Comparison of ENCODE assay signal across 23 cellular contexts in genomic region chr13:24304620-24305019, GRCh38. TPM values are rescaled to one million over a fixed set of nuclear protein-coding genes. Genes with fewer than 3 reads are reported as not detected.
"Had no signal": no experiment of that assay in that cellular context is flagged by ENCODE, and none has a peak within 500 bp of the region (broad histone marks: within the 10 kb centered on the region; RNA-seq: fewer than 3 reads in every experiment).

No MANE protein-coding gene starts in this region.

- H3K27me3 Mint-ChIP-seq: activated naive CD8-positive, alpha-beta T cell; type B pancreatic cell had no signal

- H3K36me3 ChIP-seq: gastrocnemius medialis had no signal

- H3K9me3 Mint-ChIP-seq: activated T-helper 1 cell treated with anti-CD3 and anti-CD28 coated beads, Interleukin-12 subunit alpha, Interleukin-12 subunit beta, Interleukin-2, Interleukin-4 antibody, amounts not matched to agents 30 ng/mL and 10 ng/mL and 1 ng/mL, durations not matched to agents 14 hours and 24 hours and 36 hours; natural killer cell; type B pancreatic cell; WTC11 had no signal

- H3K27ac ChIP-seq: adrenal gland, colonic mucosa, esophagus muscularis mucosa, vagina had no signal

- H3K4me3 ChIP-seq: adrenal gland, colonic mucosa, esophagus muscularis mucosa, gastrocnemius medialis, lung, vagina had no signal

- H3K4me3 Mint-ChIP-seq: activated naive CD8-positive, alpha-beta T cell; activated T-helper 1 cell treated with anti-CD3 and anti-CD28 coated beads, Interleukin-12 subunit alpha, Interleukin-12 subunit beta, Interleukin-2, Interleukin-4 antibody, amounts not matched to agents 30 ng/mL and 10 ng/mL and 1 ng/mL, durations not matched to agents 14 hours and 24 hours and 36 hours; natural killer cell; type B pancreatic cell; WTC11 had no signal

- H3K27me3 ChIP-seq: adrenal gland, colonic mucosa, gastrocnemius medialis, vagina had no signal

- H3K27ac Mint-ChIP-seq: activated T-helper 1 cell treated with anti-CD3 and anti-CD28 coated beads, Interleukin-12 subunit alpha, Interleukin-12 subunit beta, Interleukin-2, Interleukin-4 antibody, amounts not matched to agents 30 ng/mL and 10 ng/mL and 1 ng/mL, durations not matched to agents 14 hours and 24 hours and 36 hours; progenitor cell of endocrine pancreas; type B pancreatic cell; WTC11 had no signal

- DNase-seq: activated gamma-delta T cell treated with Interleukin-2 at 50 U/mL for 16 hours; adrenal gland; colonic mucosa; gastrocnemius medialis; kidney; midbrain; natural killer cell; retina; stimulated activated CD4-positive, alpha-beta T cell treated with anti-CD3 and anti-CD28 coated beads, Interleukin-12 subunit alpha, Interleukin-12 subunit beta, amount 100 ng/mL, for 4 hours; stimulated activated CD4-positive, alpha-beta T cell treated with anti-CD3 and anti-CD28 coated beads, Interleukin-4, amount 100 ng/mL, for 4 hours had no signal

- ATAC-seq: gastrocnemius medialis, left lobe of liver, natural killer cell, SK-N-SH treated with all-trans-retinoic acid at 6 μM for 48 hours, WTC11 had no signal

- H3K9me3 ChIP-seq: adrenal gland, colonic mucosa, esophagus muscularis mucosa, gastrocnemius medialis, vagina had no signal

- H3K4me1 ChIP-seq: adrenal gland, colonic mucosa, vagina had no signal

- H3K4me1 Mint-ChIP-seq: WTC11 had no signal

RNA-seq across cellular contexts. Expression of gene C1QTNF9, which starts 4.8 kb away (rescaled TPM):
- total RNA-seq: activated T-helper 1 cell treated with anti-CD3 and anti-CD28 coated beads, Interleukin-12 subunit alpha, Interleukin-12 subunit beta, Interleukin-2, Interleukin-4 antibody, amounts not matched to agents 30 ng/mL and 10 ng/mL and 1 ng/mL, durations not matched to agents 14 hours and 24 hours and 36 hours; astrocyte; osteocyte; progenitor cell of endocrine pancreas; temporal lobe; vagina; WTC11 had no signal
